15 cellular contexts compared by ENCODE assay signal in genomic region chr1:41894778-41895483, GRCh38. TPM values are rescaled to one million over a fixed set of nuclear protein-coding genes. Genes with fewer than 3 reads are reported as not detected.
DNase-seq lines count a peak whose midpoint lies in the region; ATAC-seq, FAIRE-seq and TF ChIP-seq lines count a peak whose summit lies in the region.
"Had no signal": no experiment of that assay in that cellular context is flagged by ENCODE, and none has a peak within 500 bp of the region (broad histone marks: within the 10 kb centered on the region; RNA-seq: fewer than 3 reads in every experiment).

No MANE protein-coding gene starts in this region.

- peaks cover 3% of the 10 kb centered on the region for H3K36me3 Mint-ChIP-seq in activated naive CD8-positive, alpha-beta T cell treated with anti-CD3 and anti-CD28 coated beads, Interleukin-2, amount 10 ng/mL, durations not matched to agents 7 days and 5 days
- no peaks in the 10 kb centered on the region for H3K36me3 Mint-ChIP-seq in activated naive CD8-positive, alpha-beta T cell treated with anti-CD3 and anti-CD28 coated beads for 36 hours
- H3K36me3 Mint-ChIP-seq: activated naive CD8-positive, alpha-beta T cell; mesothelial cell of epicardium had no signal

- H2AK5ac ChIP-seq in H1 (ENCODE audit: low read depth, low read length): no peak overlapping the region

- H3K79me2 ChIP-seq in OCI-LY3 (ENCODE audit: low read length): peaks cover 41% of the 10 kb centered on the region
- H3K79me2 ChIP-seq in H1 (ENCODE audit: control insufficient read depth in 1 of 2, insufficient read depth in 2 of 2, low read length in 2 of 2): no peaks in the 10 kb centered on the region

- POLR2A ChIA-PET in activated naive CD8-positive, alpha-beta T cell treated with anti-CD3 and anti-CD28 coated beads, Interleukin-2, amount 10 ng/mL, durations not matched to agents 7 days and 5 days (lab: Charles Lee): interaction anchor here (0.7 to 0.8 kb wide), 2 partner anchors 24 to 320 kb away, joined by 3 to 4 read pairs; partner anchors contain the start of gene HIVEP3
- POLR2A ChIA-PET in H1 (lab: Charles Lee; ENCODE audit: partially characterized antibody): no interaction called here

- H3K23me2 ChIP-seq in H1 (ENCODE audit: low read depth, low read length): no peaks in the 10 kb centered on the region

- peak overlapping the region; percentile 83; the same call in 1 of the 2 replicates for H2BK15ac ChIP-seq in H1 (ENCODE audit: low read length)

- no peaks in the 10 kb centered on the region for H3K27me3 Mint-ChIP-seq in activated naive CD8-positive, alpha-beta T cell treated with anti-CD3 and anti-CD28 coated beads, Interleukin-2, amount 10 ng/mL, durations not matched to agents 7 days and 5 days
- no peaks in the 10 kb centered on the region for H3K27me3 Mint-ChIP-seq in activated naive CD8-positive, alpha-beta T cell treated with anti-CD3 and anti-CD28 coated beads for 36 hours
- no peaks in the 10 kb centered on the region for H3K27me3 Mint-ChIP-seq in stimulated activated naive CD8-positive, alpha-beta T cell treated with anti-CD3 and anti-CD28 coated beads, Interleukin-15, amount 100 ng/mL, for 72 hours
- H3K27me3 Mint-ChIP-seq: activated naive CD8-positive, alpha-beta T cell had no signal

- no peaks in the 10 kb centered on the region for H3K36me3 ChIP-seq in OCI-LY3 (replicated peaks; ENCODE audit: low read depth, low read length)
- no peaks in the 10 kb centered on the region for H3K36me3 ChIP-seq in H1 (ENCODE audit: control insufficient read depth in 2 of 4, insufficient read depth in 4 of 4, low read length in 3 of 4)
- H3K36me3 ChIP-seq: gastroesophageal sphincter had no signal

- H3K4me1 ChIP-seq in OCI-LY3 (ENCODE audit: low read length) (peaks cover 35% of the 10 kb centered on the region), H1 (replicated peaks in 1 of 4; ENCODE audit: control insufficient read depth in 3 of 4, insufficient read depth in 4 of 4, low read length in 3 of 4) (no peaks in the 10 kb centered on the region)

- H3K9ac ChIP-seq in OCI-LY3 (ENCODE audit: low read length) (0 out of 2 replicates have a peak overlapping the region, but pooled peaks have one; percentile 4), H1 (replicated peaks in 1 of 4; ENCODE audit: extremely low read depth in 1 of 4, low read depth in 3 of 4, low read length in 3 of 4) (no peak overlapping the region)

- no peaks in the 10 kb centered on the region for H3K79me1 ChIP-seq in H1 (ENCODE audit: low read depth, low read length)

- no peak overlapping the region for H2BK120ac ChIP-seq in H1 (replicated peaks; ENCODE audit: low read depth, low read length)

- DNase-seq in activated naive CD8-positive, alpha-beta T cell treated with anti-CD3 and anti-CD28 coated beads, Interleukin-2, amount 10 ng/mL, durations not matched to agents 7 days and 5 days: no peak
- DNase-seq in activated naive CD8-positive, alpha-beta T cell treated with anti-CD3 and anti-CD28 coated beads for 36 hours: no peak
- DNase-seq in H1 (ENCODE audit: low read depth in 1 of 2, low spot score in 2 of 2) (no peak), NCI-H2171 (lab: John Stamatoyannopoulos, UW) (no peak), NCI-H1105 (lab: John Stamatoyannopoulos, UW) (no peak)
- DNase-seq in stimulated activated naive CD8-positive, alpha-beta T cell treated with anti-CD3 and anti-CD28 coated beads, Interleukin-15, amount 100 ng/mL, for 72 hours: no peak
- DNase-seq: DMS 273 treated with DMSO at 0.1 percent for 48 hours, KBM-7, NCI-H774 had no signal

- no peak for TF ChIP-seq EP300 in H1 (IDR thresholded peaks at IDR 0.05; ENCODE audit: borderline replicate concordance in 1 of 2, low read depth in 2 of 2, low read length in 2 of 2)

- H2AFZ ChIP-seq in OCI-LY3 (ENCODE audit: low read depth, low read length): no peak overlapping the region
- no peak overlapping the region for H2AFZ ChIP-seq in H1 (ENCODE audit: low read length)

- no peak for TF ChIP-seq POLR2A in H1 (IDR thresholded peaks at IDR 0.05; ENCODE audit: control extremely low read depth in 1 of 2, low read depth in 2 of 2, low read length in 2 of 2)

- H3K4me1 Mint-ChIP-seq in activated naive CD8-positive, alpha-beta T cell treated with anti-CD3 and anti-CD28 coated beads, Interleukin-2, amount 10 ng/mL, durations not matched to agents 7 days and 5 days: peaks cover 66% of the 10 kb centered on the region
- H3K4me1 Mint-ChIP-seq in activated naive CD8-positive, alpha-beta T cell treated with anti-CD3 and anti-CD28 coated beads for 36 hours: peaks cover 58% of the 10 kb centered on the region
- peaks cover 56% of the 10 kb centered on the region for H3K4me1 Mint-ChIP-seq in stimulated activated naive CD8-positive, alpha-beta T cell treated with anti-CD3 and anti-CD28 coated beads, Interleukin-15, amount 100 ng/mL, for 72 hours

- H4K91ac ChIP-seq in H1 (replicated peaks; ENCODE audit: insufficient read length, low read length): no peak overlapping the region

- no peaks in the 10 kb centered on the region for H3K27me3 ChIP-seq in OCI-LY3 (ENCODE audit: low read depth, low read length)
- H3K27me3 ChIP-seq in H1 (replicated peaks in 1 of 4; ENCODE audit: control insufficient read depth in 3 of 4, extremely low read depth in 1 of 4, insufficient read depth in 3 of 4, low read length in 3 of 4): peaks cover 0 to 1% (median 0%) of the 10 kb centered on the region in 4 experiments; a peak in 1 of 7 replicates
- H3K27me3 ChIP-seq: gastroesophageal sphincter had no signal

- H3K4me2 ChIP-seq in OCI-LY3 (ENCODE audit: low read length): peak overlapping the region; percentile 45
- no peak overlapping the region for H3K4me2 ChIP-seq in H1 (ENCODE audit: insufficient read depth in 1 of 2, low read depth in 2 of 2, low read length in 2 of 2)

- H3K9me3 Mint-ChIP-seq in activated naive CD8-positive, alpha-beta T cell treated with anti-CD3 and anti-CD28 coated beads, Interleukin-2, amount 10 ng/mL, durations not matched to agents 7 days and 5 days: peaks cover 1% of the 10 kb centered on the region
- no peaks in the 10 kb centered on the region for H3K9me3 Mint-ChIP-seq in activated naive CD8-positive, alpha-beta T cell treated with anti-CD3 and anti-CD28 coated beads for 36 hours
- H3K9me3 Mint-ChIP-seq in stimulated activated naive CD8-positive, alpha-beta T cell treated with anti-CD3 and anti-CD28 coated beads, Interleukin-15, amount 100 ng/mL, for 72 hours: no peaks in the 10 kb centered on the region
- H3K9me3 Mint-ChIP-seq: mesothelial cell of epicardium had no signal

- peak overlapping the region; percentile 15 for H3K4me3 Mint-ChIP-seq in activated naive CD8-positive, alpha-beta T cell treated with anti-CD3 and anti-CD28 coated beads, Interleukin-2, amount 10 ng/mL, durations not matched to agents 7 days and 5 days
- no peak overlapping the region for H3K4me3 Mint-ChIP-seq in activated naive CD8-positive, alpha-beta T cell treated with anti-CD3 and anti-CD28 coated beads for 36 hours
- no peak overlapping the region for H3K4me3 Mint-ChIP-seq in stimulated activated naive CD8-positive, alpha-beta T cell treated with anti-CD3 and anti-CD28 coated beads, Interleukin-15, amount 100 ng/mL, for 72 hours
- H3K4me3 Mint-ChIP-seq: activated naive CD8-positive, alpha-beta T cell; mesothelial cell of epicardium had no signal

- H2BK20ac ChIP-seq in H1 (ENCODE audit: low read length): no peak overlapping the region

- H2BK5ac ChIP-seq in H1 (ENCODE audit: low read depth, low read length): no peak overlapping the region

- TF ChIP-seq CTCF in OCI-LY3 (IDR thresholded peaks at IDR 0.05; ENCODE audit: low read depth, low read length) (no peak), H1 (IDR thresholded peaks at IDR 0.05; ENCODE audit: control extremely low read depth in 1 of 3, insufficient read depth in 1 of 3, low read depth in 1 of 3, low read length in 3 of 3) (no peak)

- no peak for ATAC-seq in activated naive CD8-positive, alpha-beta T cell treated with anti-CD3 and anti-CD28 coated beads, Interleukin-2, amount 10 ng/mL, durations not matched to agents 7 days and 5 days (ENCODE audit: low read depth)
- ATAC-seq in stimulated activated naive CD8-positive, alpha-beta T cell treated with anti-CD3 and anti-CD28 coated beads, Interleukin-15, amount 100 ng/mL, for 72 hours: no peak
- no peak for ATAC-seq in GM21515 (IDR thresholded peaks at IDR 0.05; ENCODE audit: unreplicated experiment)
- ATAC-seq: gastroesophageal sphincter had no signal

- H3K23ac ChIP-seq in H1 (ENCODE audit: insufficient read length): no peak overlapping the region

- no peak overlapping the region for H3K56ac ChIP-seq in H1 (replicated peaks; ENCODE audit: insufficient read length, low read depth, low read length)

- peak overlapping the region; percentile 54 for H3K27ac Mint-ChIP-seq in activated naive CD8-positive, alpha-beta T cell treated with anti-CD3 and anti-CD28 coated beads, Interleukin-2, amount 10 ng/mL, durations not matched to agents 7 days and 5 days
- no peak overlapping the region for H3K27ac Mint-ChIP-seq in activated naive CD8-positive, alpha-beta T cell treated with anti-CD3 and anti-CD28 coated beads for 36 hours
- H3K27ac Mint-ChIP-seq in stimulated activated naive CD8-positive, alpha-beta T cell treated with anti-CD3 and anti-CD28 coated beads, Interleukin-15, amount 100 ng/mL, for 72 hours: peak overlapping the region; percentile 36 to 58
- H3K27ac Mint-ChIP-seq: activated naive CD8-positive, alpha-beta T cell; mesothelial cell of epicardium had no signal

- 91% methylated on average over 6 of the region's 6 CpGs; no CpG with 5 or more reads in 1 of the 2 experiments for WGBS in H1 (ENCODE audit: extremely low coverage in 1 of 2, insufficient coverage in 1 of 2, insufficient read length in 1 of 2, insufficient replicate concordance in 2 of 2, low coverage in 1 of 2, low lambda C conversion rate in 2 of 2, missing lambda C conversion rate in 1 of 2), 2 experiments

- H3K4me3 ChIP-seq in OCI-LY3 (ENCODE audit: low read length): no peak overlapping the region
- no peak overlapping the region for H3K4me3 ChIP-seq in H1 (ENCODE audit: extremely low read depth in 1 of 4, insufficient read depth in 2 of 4, low read depth in 3 of 4, low read length in 4 of 4)
- H3K4me3 ChIP-seq: gastroesophageal sphincter had no signal

- no peak overlapping the region for H3K4ac ChIP-seq in H1 (replicated peaks; ENCODE audit: insufficient read length, low read depth, low read length)

- no peak for TF ChIP-seq RAD21 in H1 (IDR thresholded peaks at IDR 0.05 in 1 of 2, conservative IDR thresholded peaks at IDR 0.05 in 1 of 2; ENCODE audit: low read depth in 2 of 2, low read length in 2 of 2)

- CTCF ChIA-PET in H1 (lab: Charles Lee; ENCODE audit: partially characterized antibody): interaction anchor here (1.2 kb wide), 1 partner anchor 140 kb away, joined by 3 read pairs; no protein-coding TSS in a partner anchor

- H4K8ac ChIP-seq in H1 (ENCODE audit: extremely low read depth, insufficient read depth, low read length): no peak overlapping the region

- H3K18ac ChIP-seq in H1 (ENCODE audit: extremely low read depth, low read length): no peak overlapping the region

- no peak overlapping the region for H2BK12ac ChIP-seq in H1 (ENCODE audit: low read depth, low read length)

- no peak overlapping the region for H3K27ac ChIP-seq in OCI-LY3 (ENCODE audit: low read length)
- no peak overlapping the region for H3K27ac ChIP-seq in H1 (ENCODE audit: low read depth, low read length)

- no peak for FAIRE-seq in H1 (lab: Jason Lieb, UNC)
- FAIRE-seq: H54 had no signal

- H3K14ac ChIP-seq in H1 (ENCODE audit: insufficient read length): no peak overlapping the region

- H4K5ac ChIP-seq in H1 (ENCODE audit: insufficient read length, low read depth, low read length): no peak overlapping the region

- no peaks in the 10 kb centered on the region for H4K20me1 ChIP-seq in OCI-LY3 (ENCODE audit: insufficient read depth, low read length)
- H4K20me1 ChIP-seq in H1 (replicated peaks in 1 of 2; ENCODE audit: control insufficient read depth in 1 of 2, insufficient read depth in 2 of 2, low read length in 2 of 2): no peaks in the 10 kb centered on the region

- H3K9me3 ChIP-seq in OCI-LY3 (ENCODE audit: insufficient read depth, low read length): no peaks in the 10 kb centered on the region
- H3K9me3 ChIP-seq in H1 (ENCODE audit: insufficient read depth in 2 of 2, low read depth in 1 of 2, low read length in 1 of 2): no peaks in the 10 kb centered on the region
- H3K9me3 ChIP-seq: gastroesophageal sphincter had no signal

RNA-seq across cellular contexts. Expression of gene HIVEP3, which starts 23.8 kb away (rescaled TPM):
- 10 to 100 TPM; 10.1 to 10.7 TPM for total RNA-seq in activated naive CD8-positive, alpha-beta T cell treated with anti-CD3 and anti-CD28 coated beads, Interleukin-2, amount 10 ng/mL, durations not matched to agents 7 days and 5 days
- 10 to 100 TPM; 19.4 to 21.3 TPM for total RNA-seq in activated naive CD8-positive, alpha-beta T cell treated with anti-CD3 and anti-CD28 coated beads for 36 hours
- total RNA-seq in H1 (2021; fragmentation: NEBNext Ultra II Directional; extraction: Animal tissue kit (Norgen Biotek cat#: 25700)): 0.38 and 0.69 TPM in 2 replicates
- 0.20 and 0.24 TPM in 2 replicates for polyA plus RNA-seq in H1 (2011; rRNA removed)
- polyA plus RNA-seq in H1 (2011; cell fraction: cytosol; rRNA removed): 0.18 TPM
- 0.43 TPM for polyA plus RNA-seq in H1 (2011; cell fraction: nucleus; rRNA removed)
- 0.12 to 0.28 TPM (median 0.21 TPM) in 4 replicates for polyA plus RNA-seq in H1 (2012, experiment 1 of 2)
- polyA plus RNA-seq in H1 (2012, experiment 2 of 2): 0.10 TPM
- polyA plus RNA-seq in H1 (2013, experiment 1 of 2): 0.34 TPM
- polyA plus RNA-seq in H1 (2013, experiment 2 of 2): 0.35 TPM
- polyA minus RNA-seq in H1 (2011; rRNA and poly(A)+ RNA removed): 0.12 and 0.13 TPM in 2 replicates
- 0.15 TPM for polyA minus RNA-seq in H1 (2011; cell fraction: cytosol; rRNA and poly(A)+ RNA removed)
- 0.30 TPM for polyA minus RNA-seq in H1 (2011; cell fraction: nucleus; rRNA and poly(A)+ RNA removed)
